16 cellular contexts compared by ENCODE assay signal in the genomic region with DNA sequence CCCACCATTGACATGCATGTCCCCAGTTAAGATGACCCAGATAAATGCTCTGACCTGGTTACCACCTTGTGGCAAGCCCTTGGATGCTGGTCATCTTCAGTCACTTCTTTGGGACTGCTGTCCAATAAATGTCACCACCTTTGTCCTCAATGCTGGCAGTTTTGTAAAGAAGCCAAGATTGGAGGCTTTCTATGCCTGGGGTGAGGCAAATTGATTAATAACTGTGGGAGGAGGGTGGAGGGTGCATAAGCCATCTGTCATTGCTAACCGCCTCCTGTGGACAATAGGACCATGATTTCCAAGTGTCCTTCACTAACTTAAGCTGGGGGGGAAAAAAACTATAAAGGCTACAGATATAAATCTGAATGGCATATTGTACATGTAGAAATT. TPM values are rescaled to one million over a fixed set of nuclear protein-coding genes. Genes with fewer than 3 reads are reported as not detected.
A peak's percentile ranks its signal among the peaks of the same experiment; 100 is the strongest.
DNase-seq lines count a peak whose midpoint lies in the region; ATAC-seq and TF ChIP-seq lines count a peak whose summit lies in the region.
"Had no signal": no experiment of that assay in that cellular context is flagged by ENCODE, and none has a peak within 500 bp of the region (broad histone marks: within the 10 kb centered on the region; RNA-seq: fewer than 3 reads in every experiment).

No MANE protein-coding gene starts in this region.

- H3K4me2 ChIP-seq in fibroblast of lung (ENCODE audit: extremely low read depth, insufficient read depth, low read length): peak overlapping the region; percentile 21

- H3K9me3 ChIP-seq in SJCRH30 (replicated peaks): no peaks in the 10 kb centered on the region
- H3K9me3 ChIP-seq in fibroblast of lung (ENCODE audit: control insufficient read depth, insufficient read depth, low read depth, low read length): no peaks in the 10 kb centered on the region
- H3K9me3 ChIP-seq: uterus had no signal

- no peaks in the 10 kb centered on the region for H3K9me3 Mint-ChIP-seq in activated T-cell treated with anti-CD3 and anti-CD28 coated beads, Interleukin-2, amount 50 U/mL, for 72 hours
- H3K9me3 Mint-ChIP-seq in activated T-cell treated with anti-CD3 and anti-CD28 coated beads, Interleukin-2, amount 50 U/mL, for 4 hours: no peaks in the 10 kb centered on the region
- H3K9me3 Mint-ChIP-seq: activated CD4-positive, alpha-beta memory T cell treated with anti-CD3 and anti-CD28 coated beads, Interleukin-2, amount 10 ng/mL, durations not matched to agents 7 days and 5 days; activated naive CD4-positive, alpha-beta T cell treated with anti-CD3 and anti-CD28 coated beads for 36 hours; central memory CD8-positive, alpha-beta T cell had no signal

- H3K9ac ChIP-seq in fibroblast of lung (ENCODE audit: insufficient read depth, low read length): no peak overlapping the region

- H3K27ac ChIP-seq in SJCRH30: peak overlapping the region; percentile 77
- peak overlapping the region; percentile 68 for H3K27ac ChIP-seq in fibroblast of lung (ENCODE audit: insufficient read depth, low read length)
- peak overlapping the region; percentile 3 for H3K27ac ChIP-seq in substantia nigra (ENCODE audit: low read depth, low read length, poor library complexity, severe bottlenecking)
- H3K27ac ChIP-seq: uterus had no signal

- no peak for ATAC-seq in activated T-cell treated with anti-CD3 and anti-CD28 coated beads, Interleukin-2, amount 50 U/mL, for 72 hours (replicated peaks in 1 of 2)
- ATAC-seq in activated T-cell treated with anti-CD3 and anti-CD28 coated beads, Interleukin-2, amount 50 U/mL, for 4 hours: no peak
- ATAC-seq in GM18511 (IDR thresholded peaks at IDR 0.05; ENCODE audit: unreplicated experiment) (no peak), HG02571 (IDR thresholded peaks at IDR 0.05; ENCODE audit: unreplicated experiment) (no peak), HG02642 (IDR thresholded peaks at IDR 0.05; ENCODE audit: poor library complexity, unreplicated experiment) (no peak)

- H3K4me1 ChIP-seq in SJCRH30: peaks cover 24% of the 10 kb centered on the region
- H3K4me1 ChIP-seq in fibroblast of lung (ENCODE audit: control insufficient read depth, extremely low read depth, insufficient read depth, low read length): peaks cover 30% of the 10 kb centered on the region
- H3K4me1 ChIP-seq: uterus had no signal

- no peak for TF ChIP-seq CTCF in fibroblast of lung (conservative IDR thresholded peaks at IDR 0.05 in 1 of 2, IDR thresholded peaks at IDR 0.05 in 1 of 2; ENCODE audit: low read depth in 1 of 2, low read length in 2 of 2)

- H3K4me3 ChIP-seq in SJCRH30 (no peak overlapping the region), fibroblast of lung (replicated peaks in 1 of 4; ENCODE audit: control extremely low read depth in 1 of 4, insufficient read depth in 1 of 4, low read depth in 3 of 4, low read length in 4 of 4) (no peak overlapping the region)
- H3K4me3 ChIP-seq: lung, uterus had no signal

- H4K20me1 ChIP-seq in fibroblast of lung (ENCODE audit: control insufficient read depth, extremely low read depth, insufficient read depth, low read length): no peaks in the 10 kb centered on the region

- peak overlapping the region; percentile 72 for H3K27ac Mint-ChIP-seq in activated T-cell treated with anti-CD3 and anti-CD28 coated beads, Interleukin-2, amount 50 U/mL, for 72 hours
- H3K27ac Mint-ChIP-seq: activated CD4-positive, alpha-beta memory T cell treated with anti-CD3 and anti-CD28 coated beads, Interleukin-2, amount 10 ng/mL, durations not matched to agents 7 days and 5 days; activated naive CD4-positive, alpha-beta T cell treated with anti-CD3 and anti-CD28 coated beads for 36 hours had no signal

- peaks cover 37% of the 10 kb centered on the region for H3K79me2 ChIP-seq in fibroblast of lung (ENCODE audit: control insufficient read depth, insufficient read depth, low read length)

- peaks cover 14% of the 10 kb centered on the region for H3K36me3 ChIP-seq in SJCRH30
- H3K36me3 ChIP-seq in fibroblast of lung (ENCODE audit: control insufficient read depth, insufficient read depth, low read length): peaks cover 30% of the 10 kb centered on the region
- H3K36me3 ChIP-seq: uterus had no signal

- H2AFZ ChIP-seq in fibroblast of lung (ENCODE audit: low read length): no peak overlapping the region

- H3K27me3 ChIP-seq in SJCRH30: no peaks in the 10 kb centered on the region
- H3K27me3 ChIP-seq in fibroblast of lung (ENCODE audit: control insufficient read depth, insufficient read depth, low read length): no peaks in the 10 kb centered on the region
- H3K27me3 ChIP-seq: uterus had no signal

- no peak overlapping the region for H3K4me3 Mint-ChIP-seq in activated T-cell treated with anti-CD3 and anti-CD28 coated beads, Interleukin-2, amount 50 U/mL, for 72 hours
- H3K4me3 Mint-ChIP-seq in activated T-cell treated with anti-CD3 and anti-CD28 coated beads, Interleukin-2, amount 50 U/mL, for 4 hours: no peak overlapping the region
- H3K4me3 Mint-ChIP-seq: activated CD4-positive, alpha-beta memory T cell treated with anti-CD3 and anti-CD28 coated beads, Interleukin-2, amount 10 ng/mL, durations not matched to agents 7 days and 5 days; activated naive CD4-positive, alpha-beta T cell treated with anti-CD3 and anti-CD28 coated beads for 36 hours; central memory CD8-positive, alpha-beta T cell had no signal

- H3K36me3 Mint-ChIP-seq in activated T-cell treated with anti-CD3 and anti-CD28 coated beads, Interleukin-2, amount 50 U/mL, for 72 hours (ENCODE audit: insufficient read depth in 2 of 2): peaks cover 4 to 41% of the 10 kb centered on the region in 2 donors
- H3K36me3 Mint-ChIP-seq in activated T-cell treated with anti-CD3 and anti-CD28 coated beads, Interleukin-2, amount 50 U/mL, for 4 hours (ENCODE audit: insufficient read depth): peaks cover 52% of the 10 kb centered on the region

- no peak for DNase-seq in activated T-cell treated with anti-CD3 and anti-CD28 coated beads, Interleukin-2, amount 50 U/mL, for 72 hours
- DNase-seq in activated T-cell treated with anti-CD3 and anti-CD28 coated beads, Interleukin-2, amount 50 U/mL, for 4 hours: no peak
- DNase-seq in SJCRH30: no peak
- DNase-seq in fibroblast of lung (ENCODE audit: low read depth in 2 of 2): no peak
- peak in 1 of 49 donors; percentile 22 for DNase-seq in substantia nigra (lab: John Stamatoyannopoulos, UW)
- DNase-seq: activated CD4-positive, alpha-beta memory T cell treated with anti-CD3 and anti-CD28 coated beads, Interleukin-2, amount 10 ng/mL, durations not matched to agents 7 days and 5 days; activated naive CD4-positive, alpha-beta T cell treated with anti-CD3 and anti-CD28 coated beads for 36 hours; AML-193; DND-41; T-helper 1 cell had no signal

- peaks cover 21% of the 10 kb centered on the region for H3K4me1 Mint-ChIP-seq in activated T-cell treated with anti-CD3 and anti-CD28 coated beads, Interleukin-2, amount 50 U/mL, for 72 hours (ENCODE audit: low read depth)
- peaks cover 7% of the 10 kb centered on the region for H3K4me1 Mint-ChIP-seq in activated T-cell treated with anti-CD3 and anti-CD28 coated beads, Interleukin-2, amount 50 U/mL, for 4 hours (ENCODE audit: low read depth)
- H3K4me1 Mint-ChIP-seq: central memory CD8-positive, alpha-beta T cell had no signal

- no peaks in the 10 kb centered on the region for H3K27me3 Mint-ChIP-seq in activated T-cell treated with anti-CD3 and anti-CD28 coated beads, Interleukin-2, amount 50 U/mL, for 72 hours (ENCODE audit: low read depth)
- no peaks in the 10 kb centered on the region for H3K27me3 Mint-ChIP-seq in activated T-cell treated with anti-CD3 and anti-CD28 coated beads, Interleukin-2, amount 50 U/mL, for 4 hours (ENCODE audit: low read depth)
- H3K27me3 Mint-ChIP-seq: activated CD4-positive, alpha-beta memory T cell treated with anti-CD3 and anti-CD28 coated beads, Interleukin-2, amount 10 ng/mL, durations not matched to agents 7 days and 5 days; central memory CD8-positive, alpha-beta T cell had no signal

RNA-seq across cellular contexts. Expression of a gene that starts 24.4 kb away (rescaled TPM):
- 10 to 100 TPM; 67.8 to 72.8 TPM for total RNA-seq in activated T-cell treated with anti-CD3 and anti-CD28 coated beads, Interleukin-2, amount 50 U/mL, for 72 hours
- total RNA-seq in activated T-cell treated with anti-CD3 and anti-CD28 coated beads, Interleukin-2, amount 50 U/mL, for 4 hours: 10 to 100 TPM; 30.6 to 42.7 (median 38.8) TPM
- total RNA-seq in SJCRH30 (2014; rRNA removed; shearing (Covaris generic)): 32.7 and 37.4 TPM in 2 replicates
- 82.4 and 168 TPM in 2 replicates for total RNA-seq in fibroblast of lung
- 246 and 340 TPM in 2 replicates for polyA plus RNA-seq in fibroblast of lung
- 132 and 183 TPM in 2 replicates for polyA plus RNA-seq in fibroblast of lung (2012)
- 302 and 374 TPM in 2 replicates for polyA minus RNA-seq in fibroblast of lung (ENCODE audit: low replicate concordance)

RNA-seq across cellular contexts. Expression of a gene that starts 24.7 kb away (rescaled TPM):
- total RNA-seq in activated T-cell treated with anti-CD3 and anti-CD28 coated beads, Interleukin-2, amount 50 U/mL, for 72 hours: 10 to 100 TPM; 16.9 to 19.0 TPM
- total RNA-seq in activated T-cell treated with anti-CD3 and anti-CD28 coated beads, Interleukin-2, amount 50 U/mL, for 4 hours: 1 to 10 TPM; 5.9 to 6.8 (median 6.4) TPM
- total RNA-seq in SJCRH30 (2014; rRNA removed; shearing (Covaris generic)): 12.3 and 13.1 TPM in 2 replicates
- 17.2 and 20.8 TPM in 2 replicates for total RNA-seq in fibroblast of lung
- 5.5 and 8.5 TPM in 2 replicates for polyA plus RNA-seq in fibroblast of lung
- 5.1 and 10.2 TPM in 2 replicates for polyA plus RNA-seq in fibroblast of lung (2012)
- polyA minus RNA-seq in fibroblast of lung (ENCODE audit: low replicate concordance): 1.6 and 16.4 TPM in 2 replicates

RNA-seq across cellular contexts. Expression of a gene that starts 27.5 kb away (rescaled TPM):
- total RNA-seq in activated T-cell treated with anti-CD3 and anti-CD28 coated beads, Interleukin-2, amount 50 U/mL, for 72 hours: 10 to 100 TPM; 70.0 to 74.9 TPM
- total RNA-seq in activated T-cell treated with anti-CD3 and anti-CD28 coated beads, Interleukin-2, amount 50 U/mL, for 4 hours: 10 to 100 TPM; 43.0 to 51.8 (median 49.0) TPM
- 31.4 and 38.0 TPM in 2 replicates for total RNA-seq in SJCRH30 (2014; rRNA removed; shearing (Covaris generic))
- total RNA-seq in fibroblast of lung: 30.3 and 47.9 TPM in 2 replicates
- 53.5 and 54.3 TPM in 2 replicates for polyA plus RNA-seq in fibroblast of lung
- 35.3 and 39.9 TPM in 2 replicates for polyA plus RNA-seq in fibroblast of lung (2012)
- polyA minus RNA-seq in fibroblast of lung (ENCODE audit: low replicate concordance): 53.2 and 56.8 TPM in 2 replicates

Comparison
In these comparisons a context has a peak if more than half of its experiments do, and no peak if none do; other contexts are left out.
1. H3K27ac ChIP-seq: peak in every context shown above with its lines; median percentile 77 in SJCRH30; 68 in fibroblast of lung; 3 in substantia nigra.